Comparison of ENCODE assay signal across 8 cellular contexts in genomic region chr1:7954683-7955082, GRCh38. TPM values are rescaled to one million over a fixed set of nuclear protein-coding genes. Genes with fewer than 3 reads are reported as not detected.
A peak's percentile ranks its signal among the peaks of the same experiment; 100 is the strongest.
DNase-seq lines count a peak whose midpoint lies in the region; ATAC-seq and TF ChIP-seq lines count a peak whose summit lies in the region.

No MANE protein-coding gene starts in this region.

- H3K9me3 ChIP-seq in upper lobe of left lung: no peaks in the 10 kb centered on the region

- no peaks in the 10 kb centered on the region for H3K9me3 Mint-ChIP-seq in activated naive CD4-positive, alpha-beta T cell treated with anti-CD3 and anti-CD28 coated beads, Interleukin-2, amount 10 ng/mL, durations not matched to agents 7 days and 5 days
- no peaks in the 10 kb centered on the region for H3K9me3 Mint-ChIP-seq in activated naive CD8-positive, alpha-beta T cell (ENCODE audit: low read depth)

- H3K27ac ChIP-seq in layer of hippocampus (ENCODE audit: low read depth, low read length): peak overlapping the region; percentile 85
- peak overlapping the region; percentile 84 to 92 (median 86) for H3K27ac ChIP-seq in upper lobe of left lung

- H3K4me3 Mint-ChIP-seq in activated naive CD4-positive, alpha-beta T cell treated with anti-CD3 and anti-CD28 coated beads, Interleukin-2, amount 10 ng/mL, durations not matched to agents 7 days and 5 days: peak overlapping the region; percentile 86
- H3K4me3 Mint-ChIP-seq in activated naive CD8-positive, alpha-beta T cell: peak overlapping the region; percentile 89

- H3K36me3 Mint-ChIP-seq in activated naive CD4-positive, alpha-beta T cell treated with anti-CD3 and anti-CD28 coated beads, Interleukin-2, amount 10 ng/mL, durations not matched to agents 7 days and 5 days: no peaks in the 10 kb centered on the region
- peaks cover 2% of the 10 kb centered on the region for H3K36me3 Mint-ChIP-seq in activated naive CD8-positive, alpha-beta T cell

- TF ChIP-seq POLR2A in upper lobe of left lung (IDR thresholded peaks at IDR 0.05): no peak

- TF ChIP-seq CTCF in upper lobe of left lung (IDR thresholded peaks at IDR 0.05): no peak

- no peak for DNase-seq in activated naive CD4-positive, alpha-beta T cell treated with anti-CD3 and anti-CD28 coated beads, Interleukin-2, amount 10 ng/mL, durations not matched to agents 7 days and 5 days
- DNase-seq in activated naive CD4-positive, alpha-beta T cell treated with Interleukin-2 at 50 U/mL for 16 hours: no peak
- no peak for DNase-seq in upper lobe of left lung
- DNase-seq in NCI-H345 (lab: John Stamatoyannopoulos, UW): no peak
- no peak for DNase-seq in NCI-H524 treated with DMSO at 0.1 percent for 48 hours (lab: John Stamatoyannopoulos, UW)
- DNase-seq in A172 (ENCODE audit: low spot score): no peak

- peaks cover 47% of the 10 kb centered on the region for H3K4me1 Mint-ChIP-seq in activated naive CD4-positive, alpha-beta T cell treated with anti-CD3 and anti-CD28 coated beads, Interleukin-2, amount 10 ng/mL, durations not matched to agents 7 days and 5 days
- H3K4me1 Mint-ChIP-seq in activated naive CD8-positive, alpha-beta T cell (ENCODE audit: low read depth): peaks cover 57% of the 10 kb centered on the region

- no peaks in the 10 kb centered on the region for H3K36me3 ChIP-seq in upper lobe of left lung

- 75 to 77% methylated on average over 7 of the region's 7 CpGs for WGBS in upper lobe of left lung, 2 donors

- H3K27me3 ChIP-seq in layer of hippocampus (ENCODE audit: control insufficient read depth, insufficient read depth, low read length) (no peaks in the 10 kb centered on the region), upper lobe of left lung (no peaks in the 10 kb centered on the region)

- peak overlapping the region in 3 of 4 donors; percentile 51 to 58 (median 57) for H3K4me3 ChIP-seq in upper lobe of left lung

- CTCF ChIA-PET in activated naive CD4-positive, alpha-beta T cell treated with anti-CD3 and anti-CD28 coated beads, Interleukin-2, amount 10 ng/mL, durations not matched to agents 7 days and 5 days (lab: Charles Lee): interaction anchor here (0.7 kb wide), 1 partner anchor 11 kb away, joined by 3 read pairs; no protein-coding TSS in a partner anchor

- H3K4me1 ChIP-seq in upper lobe of left lung: peaks cover 0 to 8% (median 0%) of the 10 kb centered on the region in 4 donors

- ATAC-seq in upper lobe of left lung (ENCODE audit: low FRiP score in 2 of 2): no peak

- peak overlapping the region; percentile 95 for H3K27ac Mint-ChIP-seq in activated naive CD4-positive, alpha-beta T cell treated with anti-CD3 and anti-CD28 coated beads, Interleukin-2, amount 10 ng/mL, durations not matched to agents 7 days and 5 days
- H3K27ac Mint-ChIP-seq in activated naive CD8-positive, alpha-beta T cell: peak overlapping the region; percentile 95

- peaks cover 5% of the 10 kb centered on the region for H3K27me3 Mint-ChIP-seq in activated naive CD4-positive, alpha-beta T cell treated with anti-CD3 and anti-CD28 coated beads, Interleukin-2, amount 10 ng/mL, durations not matched to agents 7 days and 5 days
- H3K27me3 Mint-ChIP-seq in activated naive CD8-positive, alpha-beta T cell: no peaks in the 10 kb centered on the region

- no peak for TF ChIP-seq EP300 in upper lobe of left lung (IDR thresholded peaks at IDR 0.05)

RNA-seq across cellular contexts. Expression of gene PARK7, which starts 6.8 kb away (rescaled TPM):
- 100 to 1,000 TPM in 4 of 6 donors, 10 to 100 TPM in 2; 52.4 to 217 (median 130) TPM for total RNA-seq in upper lobe of left lung
- 242 and 359 TPM in 2 replicates for total RNA-seq in A172 (2014; rRNA removed; shearing (Covaris generic))

RNA-seq across cellular contexts. Expression of gene TNFRSF9, which starts 14.0 kb away (rescaled TPM):
- 1 to 10 TPM in 2 of 6 donors, under 1 TPM in 3, not detected in 1; 0.11 to 1.5 (median 0.61) TPM for total RNA-seq in upper lobe of left lung
- 0.95 and 2.2 TPM in 2 replicates for total RNA-seq in A172 (2014; rRNA removed; shearing (Covaris generic))
